In genomic region chr7:77184990-77185389, GRCh38 we compare ENCODE assay signal across 39 cellular contexts. TPM values are rescaled to one million over a fixed set of nuclear protein-coding genes. Genes with fewer than 3 reads are reported as not detected.
A peak's percentile ranks its signal among the peaks of the same experiment; 100 is the strongest.
DNase-seq lines count a peak whose midpoint lies in the region; ATAC-seq and TF ChIP-seq lines count a peak whose summit lies in the region.
"Had no signal": no experiment of that assay in that cellular context is flagged by ENCODE, and none has a peak within 500 bp of the region (broad histone marks: within the 10 kb centered on the region; RNA-seq: fewer than 3 reads in every experiment).

No MANE protein-coding gene starts in this region.

- H3K23ac ChIP-seq in mesenchymal stem cell (ENCODE audit: low read length in 2 of 2) = no peak overlapping the region

- CTCF ChIA-PET in CD8-positive, alpha-beta memory T cell (lab: Charles Lee) = no interaction called here

- H3K4me1 Mint-ChIP-seq in dendritic cell treated with granulocyte-macrophage colony-stimulating factor and Interleukin-4, amounts not matched to agents 40 ng/mL and 50 ng/mL, for 4 days (ENCODE audit: low read depth) = peaks cover 73% of the 10 kb centered on the region
- H3K4me1 Mint-ChIP-seq in CD8-positive, alpha-beta memory T cell = no peaks in the 10 kb centered on the region
- peaks cover 10 to 18% of the 10 kb centered on the region in 2 donors for H3K4me1 Mint-ChIP-seq in natural killer cell
- H3K4me1 Mint-ChIP-seq: activated T-helper 17 cell treated with anti-CD3 and anti-CD28 coated beads, Interleukin-2, amount 50 U/mL, for 72 hours; neural progenitor cell had no signal

- TF ChIP-seq CTCF in natural killer cell (IDR thresholded peaks at IDR 0.05) = no peak

- no peak overlapping the region for H3K4me3 ChIP-seq in mesenchymal stem cell (ENCODE audit: insufficient read depth in 1 of 2, low read depth in 1 of 2, low read length in 2 of 2)
- no peak overlapping the region for H3K4me3 ChIP-seq in aorta (ENCODE audit: low read length in 2 of 2)
- H3K4me3 ChIP-seq in CD8-positive, alpha-beta memory T cell (ENCODE audit: low read length) = no peak overlapping the region
- H3K4me3 ChIP-seq: colonic mucosa, gastrocnemius medialis, K562, lung, mucosa of descending colon, neural progenitor cell, pancreas, smooth muscle cell had no signal

- no peaks in the 10 kb centered on the region for H3K79me1 ChIP-seq in mesenchymal stem cell (replicated peaks; ENCODE audit: low read length, poor library complexity, severe bottlenecking)

- peak overlapping the region; percentile 81 for H3K27ac Mint-ChIP-seq in dendritic cell treated with granulocyte-macrophage colony-stimulating factor and Interleukin-4, amounts not matched to agents 40 ng/mL and 50 ng/mL, for 4 days
- no peak overlapping the region for H3K27ac Mint-ChIP-seq in CD8-positive, alpha-beta memory T cell
- H3K27ac Mint-ChIP-seq in natural killer cell = no peak overlapping the region
- H3K27ac Mint-ChIP-seq: activated T-helper 17 cell treated with anti-CD3 and anti-CD28 coated beads, Interleukin-2, amount 50 U/mL, for 72 hours; HFFc6; neural progenitor cell; stimulated activated naive CD8-positive, alpha-beta T cell treated with anti-CD3 and anti-CD28 coated beads, Interleukin-15, Interleukin-2, amounts not matched to agents 100 ng/mL and 50 ng/mL, for 24 hours had no signal

- POLR2A ChIA-PET in CD8-positive, alpha-beta memory T cell (lab: Charles Lee) = no interaction called here

- H3K18ac ChIP-seq in mesenchymal stem cell (ENCODE audit: low read depth in 1 of 2, low read length in 2 of 2) = no peak overlapping the region

- WGBS in mesenchymal stem cell = no CpG with 5 or more reads among the region's 3 CpGs
- WGBS in aorta, 2 donors = 4 to 13% methylated on average over 3 of the region's 3 CpGs

- H2AFZ ChIP-seq in mesenchymal stem cell (ENCODE audit: low read depth, low read length) = no peak overlapping the region
- H2AFZ ChIP-seq: neural progenitor cell had no signal

- no peak overlapping the region for H2BK12ac ChIP-seq in mesenchymal stem cell (ENCODE audit: low read length in 2 of 2)

- H2BK120ac ChIP-seq in mesenchymal stem cell (ENCODE audit: low read depth, low read length) = no peak overlapping the region

- no peak overlapping the region for H4K8ac ChIP-seq in mesenchymal stem cell (ENCODE audit: low read length)

- no peaks in the 10 kb centered on the region for H3K27me3 Mint-ChIP-seq in dendritic cell treated with granulocyte-macrophage colony-stimulating factor and Interleukin-4, amounts not matched to agents 40 ng/mL and 50 ng/mL, for 4 days
- no peaks in the 10 kb centered on the region for H3K27me3 Mint-ChIP-seq in CD8-positive, alpha-beta memory T cell
- H3K27me3 Mint-ChIP-seq in natural killer cell (ENCODE audit: low read depth in 2 of 2) = no peaks in the 10 kb centered on the region
- H3K27me3 Mint-ChIP-seq: activated T-helper 17 cell treated with anti-CD3 and anti-CD28 coated beads, Interleukin-2, amount 50 U/mL, for 72 hours; stimulated activated naive CD8-positive, alpha-beta T cell treated with anti-CD3 and anti-CD28 coated beads, Interleukin-15, Interleukin-2, amounts not matched to agents 100 ng/mL and 50 ng/mL, for 24 hours had no signal

- H2BK5ac ChIP-seq in mesenchymal stem cell (ENCODE audit: low read depth, low read length, poor library complexity, severe bottlenecking) = no peak overlapping the region

- H3K9me3 ChIP-seq in mesenchymal stem cell (ENCODE audit: control insufficient read depth, low read length) = no peaks in the 10 kb centered on the region
- H3K9me3 ChIP-seq in aorta (ENCODE audit: control insufficient read depth, low read length) = no peaks in the 10 kb centered on the region
- H3K9me3 ChIP-seq in CD8-positive, alpha-beta memory T cell (ENCODE audit: low read length) = no peaks in the 10 kb centered on the region
- H3K9me3 ChIP-seq: colonic mucosa, gastrocnemius medialis, mucosa of descending colon, pancreas had no signal

- H3K36me3 Mint-ChIP-seq in dendritic cell treated with granulocyte-macrophage colony-stimulating factor and Interleukin-4, amounts not matched to agents 40 ng/mL and 50 ng/mL, for 4 days (ENCODE audit: low read depth) = peaks cover 18% of the 10 kb centered on the region
- peaks cover 0 to 11% (median 5%) of the 10 kb centered on the region in 3 donors for H3K36me3 Mint-ChIP-seq in CD8-positive, alpha-beta memory T cell
- no peaks in the 10 kb centered on the region for H3K36me3 Mint-ChIP-seq in natural killer cell
- H3K36me3 Mint-ChIP-seq: neural progenitor cell had no signal

- H3K36me3 ChIP-seq in mesenchymal stem cell (ENCODE audit: control insufficient read depth in 1 of 2, insufficient read depth in 2 of 2, low read depth in 1 of 2, low read length in 2 of 2) (no peaks in the 10 kb centered on the region), aorta (ENCODE audit: control insufficient read depth in 1 of 2, insufficient read depth in 2 of 2, low read length in 1 of 2) (no peaks in the 10 kb centered on the region)
- no peaks in the 10 kb centered on the region for H3K36me3 ChIP-seq in CD8-positive, alpha-beta memory T cell (ENCODE audit: insufficient read depth, low read length)
- H3K36me3 ChIP-seq: colonic mucosa, gastrocnemius medialis, neural progenitor cell, pancreas, WERI-Rb-1 had no signal

- intact Hi-C loops in dendritic cell treated with granulocyte-macrophage colony-stimulating factor and Interleukin-4, amounts not matched to agents 40 ng/mL and 50 ng/mL, for 4 days (cut with micrococcal nuclease) = no loop called here
- intact Hi-C loops in aorta (cut with DNase I) = loop anchor here in 1 of 2 donors (5.0 kb wide), 1 partner anchor 132 kb away; no protein-coding TSS in a partner anchor
- intact Hi-C loops in natural killer cell (cut with micrococcal nuclease) = no loop called here

- no peak overlapping the region for H2AK5ac ChIP-seq in mesenchymal stem cell (ENCODE audit: low read length, severe bottlenecking)

- H3K14ac ChIP-seq in mesenchymal stem cell (ENCODE audit: low read length in 2 of 2) = no peak overlapping the region

- no peaks in the 10 kb centered on the region for H3K4me1 ChIP-seq in mesenchymal stem cell (ENCODE audit: control insufficient read depth, insufficient read depth, low read depth, low read length)
- peaks cover 0 to 3% of the 10 kb centered on the region in 2 donors for H3K4me1 ChIP-seq in aorta (ENCODE audit: control insufficient read depth in 1 of 2, insufficient read depth in 2 of 2, low read length in 2 of 2)
- H3K4me1 ChIP-seq in CD8-positive, alpha-beta memory T cell (ENCODE audit: insufficient read depth, low read length) = no peaks in the 10 kb centered on the region
- H3K4me1 ChIP-seq: colonic mucosa, gastrocnemius medialis, neural progenitor cell had no signal

- ATAC-seq in aorta (ENCODE audit: low FRiP score) (peak; percentile 69), GM18870 (IDR thresholded peaks at IDR 0.05; ENCODE audit: unreplicated experiment) (no peak), natural killer cell (no peak)
- ATAC-seq: activated T-helper 17 cell treated with anti-CD3 and anti-CD28 coated beads, Interleukin-2, amount 50 U/mL, for 72 hours; gastrocnemius medialis; K562; mucosa of descending colon; Panc1 had no signal

- H3K4me3 Mint-ChIP-seq in dendritic cell treated with granulocyte-macrophage colony-stimulating factor and Interleukin-4, amounts not matched to agents 40 ng/mL and 50 ng/mL, for 4 days = no peak overlapping the region
- no peak overlapping the region for H3K4me3 Mint-ChIP-seq in CD8-positive, alpha-beta memory T cell
- H3K4me3 Mint-ChIP-seq in natural killer cell = no peak overlapping the region
- H3K4me3 Mint-ChIP-seq: activated T-helper 17 cell treated with anti-CD3 and anti-CD28 coated beads, Interleukin-2, amount 50 U/mL, for 72 hours; CD14-positive monocyte; HFFc6; neural progenitor cell; stimulated activated naive CD8-positive, alpha-beta T cell treated with anti-CD3 and anti-CD28 coated beads, Interleukin-15, Interleukin-2, amounts not matched to agents 100 ng/mL and 50 ng/mL, for 24 hours had no signal

- H3K27ac ChIP-seq in mesenchymal stem cell (ENCODE audit: low read length, poor library complexity, severe bottlenecking) = no peak overlapping the region
- H3K27ac ChIP-seq in aorta (ENCODE audit: low read depth in 1 of 2, low read length in 2 of 2) = peak overlapping the region in 1 of 2 donors; percentile 28
- no peak overlapping the region for H3K27ac ChIP-seq in CD8-positive, alpha-beta memory T cell (ENCODE audit: low read depth, low read length)
- H3K27ac ChIP-seq: colonic mucosa, gastrocnemius medialis, neural progenitor cell, WERI-Rb-1 had no signal

- H3K27me3 ChIP-seq in mesenchymal stem cell (ENCODE audit: control insufficient read depth in 1 of 2, insufficient read depth in 1 of 2, low read length in 2 of 2) (no peaks in the 10 kb centered on the region), aorta (ENCODE audit: control insufficient read depth in 1 of 2, insufficient read depth in 2 of 2, low read length in 1 of 2) (no peaks in the 10 kb centered on the region)
- no peaks in the 10 kb centered on the region for H3K27me3 ChIP-seq in CD8-positive, alpha-beta memory T cell (ENCODE audit: insufficient read depth, low read length, poor library complexity, severe bottlenecking)
- H3K27me3 ChIP-seq: colonic mucosa, gastrocnemius medialis, neural progenitor cell, pancreas had no signal

- H3K9ac ChIP-seq in mesenchymal stem cell (ENCODE audit: low read length) = peak overlapping the region; percentile 53
- H3K9ac ChIP-seq: neural progenitor cell had no signal

- no peak overlapping the region for H4K91ac ChIP-seq in mesenchymal stem cell (ENCODE audit: low read length)

- peaks cover 10% of the 10 kb centered on the region for H3K9me3 Mint-ChIP-seq in dendritic cell treated with granulocyte-macrophage colony-stimulating factor and Interleukin-4, amounts not matched to agents 40 ng/mL and 50 ng/mL, for 4 days
- peaks cover 0 to 2% (median 0%) of the 10 kb centered on the region in 5 donors for H3K9me3 Mint-ChIP-seq in CD8-positive, alpha-beta memory T cell
- H3K9me3 Mint-ChIP-seq in natural killer cell = peaks cover 0 to 2% of the 10 kb centered on the region in 2 donors
- H3K9me3 Mint-ChIP-seq: activated T-helper 17 cell treated with anti-CD3 and anti-CD28 coated beads, Interleukin-2, amount 50 U/mL, for 72 hours; HFFc6; neural progenitor cell had no signal

- no peak overlapping the region for H3K4me2 ChIP-seq in mesenchymal stem cell (ENCODE audit: low read length, poor library complexity, severe bottlenecking)
- H3K4me2 ChIP-seq: neural progenitor cell, smooth muscle cell had no signal

- DNase-seq in GM03348 (ENCODE audit: low spot score) (peak; percentile 50), mesenchymal stem cell (peak; percentile 29), aorta (no peak), natural killer cell (no peak)
- DNase-seq in CD8-positive, alpha-beta memory T cell = no peak
- DNase-seq: ACHN; activated CD4-positive, alpha-beta T cell treated with anti-CD3 and anti-CD28 coated beads for 4 hours; activated naive CD4-positive, alpha-beta T cell treated with anti-CD3 and anti-CD28 coated beads, Interleukin-2, amount 50 U/mL, for 16 hours; amygdala; colonic mucosa; DMS79; effector CD8-positive, alpha-beta T cell; gastrocnemius medialis; GDM1; HFFc6; hippocampal formation; mucosa of descending colon; NCI-H1048; NCI-H2107; NCI-H345; NCI-H69; pancreas; retina; SHP77 treated with DMSO at 0.1 percent for 48 hours; stimulated activated CD4-positive, alpha-beta T cell treated with anti-CD3 and anti-CD28 coated beads, Interleukin-1b, Interleukin-23, amount 100 ng/mL, for 48 hours; T-helper 9 cell; WERI-Rb-1 had no signal

- H2BK15ac ChIP-seq in mesenchymal stem cell (ENCODE audit: low read depth, poor library complexity, severe bottlenecking) = no peak overlapping the region

- H3K4ac ChIP-seq in mesenchymal stem cell (ENCODE audit: low read depth in 1 of 2, low read length in 2 of 2) = no peak overlapping the region

RNA-seq across cellular contexts. Expression of gene FGL2, which starts 14.6 kb away (rescaled TPM):
- polyA plus RNA-seq in mesenchymal stem cell (2013, experiment 1 of 2) = 0.69 TPM
- polyA plus RNA-seq in mesenchymal stem cell (2013, experiment 2 of 2) = 0.82 TPM
- 100 to 1,000 TPM; 208 to 246 TPM for total RNA-seq in aorta
- polyA plus RNA-seq in aorta = 100 to 1,000 TPM; 104 to 117 TPM
- 1 to 10 TPM; 2.2 to 3.1 TPM for total RNA-seq in CD8-positive, alpha-beta memory T cell
- 4.1 TPM for polyA plus RNA-seq in CD8-positive, alpha-beta memory T cell
- total RNA-seq in natural killer cell = 10 to 100 TPM; 38.4 to 51.5 (median 44.5) TPM
- total RNA-seq: epithelial cell of proximal tubule, H1, HFFc6 had no signal
- polyA plus RNA-seq: H1, K562, smooth muscle cell had no signal

Comparison
In these comparisons a context has a peak if more than half of its experiments do, and no peak if none do; other contexts are left out.
1. DNase-seq: peak in GM03348 (single experiment) and mesenchymal stem cell (single experiment); none in aorta (0 of 2), CD8-positive, alpha-beta memory T cell (0 of 5) and natural killer cell (single experiment).
2. RNA of gene FGL2, which starts 14.6 kb away (total RNA-seq): 208 to 246 TPM in aorta and 38.4 to 51.5 TPM in natural killer cell; 2.2 to 3.1 TPM in CD8-positive, alpha-beta memory T cell; every median in the first group is over 4 times any median in the second.